Comparison of ENCODE assay signal across 8 cellular contexts in the genomic region with DNA sequence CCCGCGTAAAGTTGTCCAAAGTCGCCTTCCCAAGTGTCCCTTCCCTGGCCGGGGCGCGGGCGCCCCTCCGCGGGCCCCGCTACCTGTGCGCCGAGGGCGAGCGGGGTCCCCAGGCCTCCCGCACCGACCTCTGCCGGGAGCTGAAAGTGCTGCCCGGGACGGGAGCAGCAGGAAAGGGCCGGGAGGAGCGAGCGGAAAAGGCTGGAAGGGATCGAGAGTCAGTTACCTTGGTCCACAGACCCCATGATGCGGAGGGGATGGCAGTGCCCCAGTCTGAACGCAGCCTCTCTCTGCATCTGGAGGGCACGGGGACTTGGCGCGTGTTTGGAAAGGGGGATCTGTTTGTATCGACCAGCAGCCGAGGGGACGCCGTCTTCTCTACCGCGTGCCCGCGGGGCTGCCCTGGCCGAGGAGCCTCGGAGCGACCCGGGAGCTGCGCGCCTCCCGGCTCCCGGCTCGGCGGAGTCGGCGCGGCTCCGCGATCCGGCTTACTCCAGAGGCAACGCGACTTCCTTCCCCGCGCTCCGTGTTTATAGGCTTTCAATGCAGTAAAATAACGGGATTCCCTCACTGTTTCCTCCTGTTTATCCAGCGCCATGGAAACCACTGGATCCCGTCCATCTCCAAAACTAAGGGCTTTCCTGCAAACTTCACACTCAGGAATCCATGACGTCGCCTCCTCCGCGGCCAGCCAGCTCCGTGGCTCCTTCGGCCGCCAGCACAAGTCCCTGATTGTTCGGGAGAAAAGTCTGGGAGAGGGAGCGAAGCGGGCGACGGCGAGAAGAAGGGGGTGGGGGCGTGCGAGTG. TPM values are rescaled to one million over a fixed set of nuclear protein-coding genes. Genes with fewer than 3 reads are reported as not detected.
DNase-seq lines count a peak whose midpoint lies in the region; ATAC-seq lines count a peak whose summit lies in the region.

No MANE protein-coding gene starts in this region.

- ATAC-seq in HG02884 (IDR thresholded peaks at IDR 0.05; ENCODE audit: unreplicated experiment) (no peak), HG02981 (IDR thresholded peaks at IDR 0.05; ENCODE audit: unreplicated experiment) (no peak)

- DNase-seq in SIG-M5 treated with dmso at 0.1 percent for 504 hours (lab: John Stamatoyannopoulos, UW; ENCODE audit: unreplicated experiment), result peak; percentile 31
- no peak for DNase-seq in SIG-M5 (lab: John Stamatoyannopoulos, UW)
- DNase-seq in NCI-H510A treated with DMSO at 0.1 percent for 48 hours (lab: John Stamatoyannopoulos, UW), result peak; percentile 14
- peak; percentile 88 for DNase-seq in amniotic stem cell (lab: John Stamatoyannopoulos, UW)
- DNase-seq in cardiac septum (ENCODE audit: low spot score), result peak; percentile 88
- DNase-seq in occipital lobe (lab: John Stamatoyannopoulos, UW), result peak; percentile 67

- intact Hi-C loops in cardiac septum (cut with DNase I), result loop anchor here (1.0 to 10.0 kb wide), 3 partner anchors 21 to 68 kb away; no protein-coding TSS in a partner anchor

RNA-seq across cellular contexts. Expression of gene NFATC2, which starts 20.0 kb away (rescaled TPM):
- total RNA-seq in cardiac septum (4.3 TPM), occipital lobe (0.47 TPM)
